Comparison of ENCODE assay signal across 8 cellular contexts in the genomic region with DNA sequence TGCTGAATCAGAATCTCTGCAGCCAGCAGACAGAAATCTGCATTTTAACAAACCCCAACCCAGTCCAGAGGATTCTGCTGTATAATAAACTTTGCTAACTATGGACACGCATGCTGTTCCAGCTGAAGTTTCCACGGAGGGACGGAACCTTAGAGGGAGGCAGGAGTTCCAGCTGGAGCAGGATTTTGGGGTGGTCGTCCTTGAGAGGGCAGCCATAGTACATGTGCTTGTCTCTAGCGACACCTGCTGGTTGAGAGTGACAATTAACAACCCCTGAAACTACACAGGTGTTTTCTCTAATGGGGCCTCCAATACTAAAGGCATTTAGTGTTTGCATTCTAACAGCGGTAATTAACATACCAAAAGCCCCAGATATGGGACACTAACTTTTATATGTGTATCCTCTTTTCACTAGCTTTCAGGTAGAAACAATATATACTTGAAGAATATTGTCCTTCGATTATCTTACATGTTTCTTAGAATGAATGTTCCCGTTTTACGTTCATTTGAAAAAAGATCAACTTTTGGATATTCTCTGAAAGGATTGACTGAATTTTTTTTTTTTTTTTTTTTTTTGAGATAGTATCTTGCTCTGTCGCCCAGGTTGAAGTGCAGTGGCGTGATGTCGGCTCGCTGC. TPM values are rescaled to one million over a fixed set of nuclear protein-coding genes. Genes with fewer than 3 reads are reported as not detected.
DNase-seq lines count a peak whose midpoint lies in the region; ATAC-seq and TF ChIP-seq lines count a peak whose summit lies in the region.

No MANE protein-coding gene starts in this region.

- peaks cover 8% of the 10 kb centered on the region for H3K4me1 Mint-ChIP-seq in chondrocyte (ENCODE audit: low read depth)

- peaks cover 11% of the 10 kb centered on the region for H3K9me3 Mint-ChIP-seq in chondrocyte (ENCODE audit: low read depth)

- H3K4me3 Mint-ChIP-seq in chondrocyte (ENCODE audit: unreplicated experiment) = no peak overlapping the region

- DNase-seq in activated gamma-delta T cell treated with Interleukin-2 at 50 U/mL for 16 hours (peak; percentile 56), activated gamma-delta T cell (lab: John Stamatoyannopoulos, UW) (no peak), NCI-H128 (lab: John Stamatoyannopoulos, UW; ENCODE audit: unreplicated experiment) (peak; percentile 51), chondrocyte (ENCODE audit: low spot score) (no peak), lung (ENCODE audit: low spot score) (peak; percentile 45)
- DNase-seq in activated CD4-positive, alpha-beta T cell treated with anti-CD3 and anti-CD28 coated beads for 1 hour = peak; percentile 19
- DNase-seq in stimulated activated CD8-positive, alpha-beta memory T cell treated with anti-CD3 and anti-CD28 coated beads, Interleukin-2, amount 100 ng/mL, for 48 hours (ENCODE audit: low read depth in 2 of 2) = peak; percentile 18 to 24

- H3K27me3 Mint-ChIP-seq in chondrocyte (ENCODE audit: low read depth) = no peaks in the 10 kb centered on the region

- no peak overlapping the region for H3K4me3 ChIP-seq in lung

- no peaks in the 10 kb centered on the region for H3K4me1 ChIP-seq in lung (ENCODE audit: control insufficient read depth in 2 of 2, insufficient read depth in 2 of 2, low read length in 2 of 2)

- H3K36me3 Mint-ChIP-seq in chondrocyte (ENCODE audit: low read depth) = peaks cover 4% of the 10 kb centered on the region

- peaks cover 0 to 10% of the 10 kb centered on the region in 2 donors for H3K9me3 ChIP-seq in lung (ENCODE audit: control insufficient read depth in 2 of 2, insufficient read depth in 1 of 2, low read length in 1 of 2)

- WGBS in lung, 2 donors = 51 to 54% methylated on average over 13 of the region's 13 CpGs

- no peak overlapping the region for H3K27ac Mint-ChIP-seq in chondrocyte (ENCODE audit: unreplicated experiment)

- H3K27ac ChIP-seq in lung (ENCODE audit: low read depth in 1 of 2, low read length in 1 of 2) = no peak overlapping the region

- ATAC-seq in HG02642 (IDR thresholded peaks at IDR 0.05; ENCODE audit: poor library complexity, unreplicated experiment) = peak; percentile 75
- ATAC-seq in lung (ENCODE audit: insufficient read depth, low FRiP score) = no peak

- H3K36me3 ChIP-seq in lung (ENCODE audit: control insufficient read depth in 2 of 2, insufficient read depth in 2 of 2, low read length in 2 of 2) = no peaks in the 10 kb centered on the region

- TF ChIP-seq CTCF in chondrocyte (IDR thresholded peaks at IDR 0.05) (peak; percentile 98), lung (IDR thresholded peaks at IDR 0.05; ENCODE audit: control extremely low read depth, extremely low read depth) (peak; percentile 81)

- H3K27me3 ChIP-seq in lung (ENCODE audit: control insufficient read depth, insufficient read depth) = no peaks in the 10 kb centered on the region

RNA-seq across cellular contexts. Expression of a gene that starts 32.4 kb away (rescaled TPM):
- 5.6 to 8.0 TPM (median 5.7 TPM) in 3 replicates for total RNA-seq in chondrocyte
- 10 to 100 TPM in 1 of 2 donors, 1 to 10 TPM in 1; 8.7 to 18.8 TPM for total RNA-seq in lung
- polyA plus RNA-seq in lung = 1 to 10 TPM; 2.5 to 2.8 TPM

Comparison
In these comparisons a context has a peak if more than half of its experiments do, and no peak if none do; other contexts are left out.
1. DNase-seq: peak in activated gamma-delta T cell treated with Interleukin-2 at 50 U/mL for 16 hours (single experiment), NCI-H128 (single experiment), activated CD4-positive, alpha-beta T cell treated with anti-CD3 and anti-CD28 coated beads for 1 hour (single experiment), lung (single experiment) and stimulated activated CD8-positive, alpha-beta memory T cell treated with anti-CD3 and anti-CD28 coated beads, Interleukin-2, amount 100 ng/mL, for 48 hours (2 of 2); none in activated gamma-delta T cell (single experiment) and chondrocyte (single experiment).